Comparison of ENCODE assay signal across 31 cellular contexts in genomic region chr7:78493383-78493782, GRCh38.
"Had no signal": no experiment of that assay in that cellular context is flagged by ENCODE, and none has a peak within 500 bp of the region (broad histone marks: within the 10 kb centered on the region; RNA-seq: fewer than 3 reads in every experiment).

No MANE protein-coding gene starts in this region.

- H3K9me3 Mint-ChIP-seq: activated B cell treated with CpG ODN at 0.5 μM for 24 hours; activated CD4-positive, alpha-beta memory T cell treated with anti-CD3 and anti-CD28 coated beads for 36 hours; activated naive CD4-positive, alpha-beta T cell treated with anti-CD3 and anti-CD28 coated beads, Interleukin-2, amount 10 ng/mL, durations not matched to agents 7 days and 5 days; activated naive CD8-positive, alpha-beta T cell treated with anti-CD3 and anti-CD28 coated beads, Interleukin-2, amount 50 U/mL, for 24 hours; activated T-cell treated with anti-CD3 and anti-CD28 coated beads, Interleukin-2, amount 50 U/mL, for 4 hours; brain; central memory CD8-positive, alpha-beta T cell had no signal

- H3K4me3 ChIP-seq: MG63, PC-9 had no signal

- ATAC-seq: activated naive CD8-positive, alpha-beta T cell treated with anti-CD3 and anti-CD28 coated beads, Interleukin-2, amount 50 U/mL, for 24 hours; activated T-cell treated with anti-CD3 and anti-CD28 coated beads, Interleukin-2, amount 50 U/mL, for 4 hours had no signal

- H3K4me1 Mint-ChIP-seq: activated B cell treated with CpG ODN at 0.5 μM for 24 hours; activated naive CD4-positive, alpha-beta T cell treated with anti-CD3 and anti-CD28 coated beads, Interleukin-2, amount 10 ng/mL, durations not matched to agents 7 days and 5 days; activated naive CD8-positive, alpha-beta T cell treated with anti-CD3 and anti-CD28 coated beads, Interleukin-2, amount 50 U/mL, for 24 hours; central memory CD8-positive, alpha-beta T cell had no signal

- H3K27ac Mint-ChIP-seq: activated B cell treated with CpG ODN at 0.5 μM for 24 hours; activated CD4-positive, alpha-beta memory T cell treated with anti-CD3 and anti-CD28 coated beads for 36 hours; activated naive CD4-positive, alpha-beta T cell treated with anti-CD3 and anti-CD28 coated beads, Interleukin-2, amount 10 ng/mL, durations not matched to agents 7 days and 5 days; activated naive CD8-positive, alpha-beta T cell; activated naive CD8-positive, alpha-beta T cell treated with anti-CD3 and anti-CD28 coated beads, Interleukin-2, amount 50 U/mL, for 24 hours had no signal

- H3K4me2 ChIP-seq: PC-9 had no signal

- H3K4me3 Mint-ChIP-seq: activated B cell treated with CpG ODN at 0.5 μM for 24 hours; activated CD4-positive, alpha-beta memory T cell treated with anti-CD3 and anti-CD28 coated beads for 36 hours; activated naive CD4-positive, alpha-beta T cell treated with anti-CD3 and anti-CD28 coated beads, Interleukin-2, amount 10 ng/mL, durations not matched to agents 7 days and 5 days; activated naive CD8-positive, alpha-beta T cell; activated naive CD8-positive, alpha-beta T cell treated with anti-CD3 and anti-CD28 coated beads, Interleukin-2, amount 50 U/mL, for 24 hours; activated T-cell treated with anti-CD3 and anti-CD28 coated beads, Interleukin-2, amount 50 U/mL, for 4 hours; brain; central memory CD8-positive, alpha-beta T cell had no signal

- H3K9me3 ChIP-seq: MG63 had no signal

- H3K27ac ChIP-seq: PC-9, VCaP had no signal

- H3K36me3 Mint-ChIP-seq: activated CD4-positive, alpha-beta memory T cell treated with anti-CD3 and anti-CD28 coated beads for 36 hours; activated naive CD4-positive, alpha-beta T cell treated with anti-CD3 and anti-CD28 coated beads, Interleukin-2, amount 10 ng/mL, durations not matched to agents 7 days and 5 days; activated naive CD8-positive, alpha-beta T cell had no signal

- H3K27me3 Mint-ChIP-seq: activated B cell treated with CpG ODN at 0.5 μM for 24 hours; activated CD4-positive, alpha-beta memory T cell treated with anti-CD3 and anti-CD28 coated beads for 36 hours; activated naive CD4-positive, alpha-beta T cell treated with anti-CD3 and anti-CD28 coated beads, Interleukin-2, amount 10 ng/mL, durations not matched to agents 7 days and 5 days; activated naive CD8-positive, alpha-beta T cell; activated naive CD8-positive, alpha-beta T cell treated with anti-CD3 and anti-CD28 coated beads, Interleukin-2, amount 50 U/mL, for 24 hours; brain; central memory CD8-positive, alpha-beta T cell had no signal

- H3K36me3 ChIP-seq: MG63 had no signal

- DNase-seq: activated B cell treated with CpG ODN at 0.5 μM for 24 hours; activated CD4-positive, alpha-beta memory T cell treated with anti-CD3 and anti-CD28 coated beads for 36 hours; activated CD4-positive, alpha-beta T cell treated with anti-CD3 and anti-CD28 coated beads for 4 hours; activated CD4-positive, alpha-beta T cell treated with anti-CD3 and anti-CD28 coated beads, Interleukin-2, amount 50 U/mL, for 1 hour; activated CD4-positive, CD25-positive, alpha-beta regulatory T cell treated with anti-CD3 and anti-CD28 coated beads, Interleukin-2, amount 50 U/mL, for 72 hours; activated CD8-positive, alpha-beta memory T cell treated with anti-CD3 and anti-CD28 coated beads, Interleukin-2, amount 50 U/mL, for 4 hours; activated effector memory CD4-positive, alpha-beta T cell treated with Interleukin-2 at 50 U/mL for 16 hours; activated naive CD4-positive, alpha-beta T cell treated with anti-CD3 and anti-CD28 coated beads, Interleukin-2, amount 10 ng/mL, durations not matched to agents 7 days and 5 days; activated naive CD8-positive, alpha-beta T cell treated with anti-CD3 and anti-CD28 coated beads, Interleukin-2, amount 50 U/mL, for 24 hours; activated T-cell treated with anti-CD3 and anti-CD28 coated beads for 4 hours; activated T-cell treated with anti-CD3 and anti-CD28 coated beads, Interleukin-2, amount 50 U/mL, for 4 hours; Kasumi-1; KBM-7; MG63; NCI-H1092 treated with DMSO at 0.1 percent for 48 hours; NCI-H1417; NCI-H187 treated with DMSO at 0.1 percent for 48 hours; NCI-H2081; NCI-H345; NCI-H524 treated with DMSO at 0.1 percent for 48 hours; NCI-H748 treated with DMSO at 0.1 percent for 48 hours; PC-9; Right ventricle myocardium superior; SW 1271; T-helper 1 cell; T-helper 2 cell; T-helper 9 cell had no signal

- H3K27me3 ChIP-seq: MG63 had no signal

- H2AFZ ChIP-seq: PC-9 had no signal
